In genomic region chr14:67881225-67881624, GRCh38 we compare ENCODE assay signal across 10 cellular contexts.
DNase-seq lines count a peak whose midpoint lies in the region; ATAC-seq, FAIRE-seq and TF ChIP-seq lines count a peak whose summit lies in the region.
"Had no signal": no experiment of that assay in that cellular context is flagged by ENCODE, and none has a peak within 500 bp of the region (broad histone marks: within the 10 kb centered on the region; RNA-seq: fewer than 3 reads in every experiment).

No MANE protein-coding gene starts in this region.

- TF ChIP-seq CTCF in right lobe of liver (IDR thresholded peaks at IDR 0.05) (no peak), HepG2 (CRISPR knock-in tag; IDR thresholded peaks at IDR 0.05) (no peak)

- H3K4me1 ChIP-seq in right lobe of liver (no peaks in the 10 kb centered on the region), HepG2 (ENCODE audit: insufficient read depth, low read length) (no peaks in the 10 kb centered on the region)
- H3K4me1 ChIP-seq: BE2C had no signal

- TF ChIP-seq EP300 in HepG2 (IDR thresholded peaks at IDR 0.05; ENCODE audit: low read depth in 2 of 2, low read length in 2 of 2): no peak
- TF ChIP-seq EP300 in HepG2 (CRISPR knock-in tag; IDR thresholded peaks at IDR 0.05; ENCODE audit: borderline replicate concordance): no peak

- no peaks in the 10 kb centered on the region for H3K36me3 ChIP-seq in right lobe of liver
- H3K36me3 ChIP-seq in HepG2 (replicated peaks in 1 of 2; ENCODE audit: control insufficient read depth in 1 of 2, insufficient read depth in 2 of 2, low read length in 2 of 2): no peaks in the 10 kb centered on the region
- H3K36me3 ChIP-seq: BE2C had no signal

- FAIRE-seq in HepG2 (lab: Jason Lieb, UNC) (no peak), HTR-8/SVneo (lab: Jason Lieb, UNC) (peak; percentile 16)

- DNase-seq in right lobe of liver (no peak), HepG2 (ENCODE audit: low spot score) (no peak), HTR-8/SVneo (ENCODE audit: insufficient read length, low spot score) (no peak), cortex of kidney (lab: John Stamatoyannopoulos, UW) (no peak), COLO829 (ENCODE audit: low spot score) (no peak)
- no peak for DNase-seq in stimulated activated CD4-positive, alpha-beta T cell treated with anti-CD3 and anti-CD28 coated beads, Interleukin-15, amount 100 ng/mL, for 24 hours
- DNase-seq in activated effector memory CD4-positive, alpha-beta T cell treated with Interleukin-2 at 50 U/mL for 16 hours: no peak
- DNase-seq: BE2C, NCI-H226 had no signal

- H4K20me1 ChIP-seq in HepG2 (ENCODE audit: insufficient read depth, low read length): no peaks in the 10 kb centered on the region

- no peak for TF ChIP-seq RAD21 in HepG2 (CRISPR knock-in tag; IDR thresholded peaks at IDR 0.05)

- H3K27ac ChIP-seq in right lobe of liver (no peak overlapping the region), HepG2 (ENCODE audit: extremely low read length, insufficient read depth, low read length) (no peak overlapping the region)

- H3K4me2 ChIP-seq in HepG2 (ENCODE audit: low read depth, low read length): no peak overlapping the region

- CTCF ChIA-PET in HepG2 (lab: Yijun Ruan, JAX; ENCODE audit: low intra/inter-chr PET ratio, low total read pairs): no interaction called here

- BruUV-seq in HepG2 (replicated peaks; lab: Mats Ljungman, UMichigan): no TSS peak

- H3K4me3 ChIP-seq in right lobe of liver: no peak overlapping the region
- H3K4me3 ChIP-seq in HepG2 (replicated peaks in 1 of 3; ENCODE audit: insufficient read depth in 1 of 3, low read depth in 2 of 3, low read length in 3 of 3): no peak overlapping the region

- peak in 3 of 4 donors; percentile 7 to 36 (median 22) for ATAC-seq in right lobe of liver
- no peak for ATAC-seq in HepG2
- peak; percentile 97 for ATAC-seq in HG02623 (IDR thresholded peaks at IDR 0.05; ENCODE audit: unreplicated experiment)

- no peaks in the 10 kb centered on the region for H3K27me3 ChIP-seq in right lobe of liver
- no peaks in the 10 kb centered on the region for H3K27me3 ChIP-seq in HepG2 (ENCODE audit: control insufficient read depth in 1 of 2, insufficient read depth in 2 of 2, low read length in 2 of 2)
- H3K27me3 ChIP-seq: BE2C had no signal

- no peaks in the 10 kb centered on the region for H3K79me2 ChIP-seq in HepG2 (ENCODE audit: insufficient read depth, low read length)

- 43% methylated on average over 2 of the region's 2 CpGs for WGBS in right lobe of liver (ENCODE audit: insufficient coverage, low coverage, low lambda C conversion rate, missing lambda C conversion rate)
- WGBS in HepG2 (ENCODE audit: low lambda C conversion rate): 93% methylated on average over 2 of the region's 2 CpGs

- no peak overlapping the region for H2AFZ ChIP-seq in HepG2 (ENCODE audit: low read length)

- no peak overlapping the region for H3K9ac ChIP-seq in HepG2 (ENCODE audit: insufficient read depth, low read depth, low read length)

- POLR2A ChIA-PET in HepG2 (lab: Yijun Ruan, JAX): no interaction called here

- intact Hi-C loops in right lobe of liver (cut with DNase I): no loop called here
- intact Hi-C loops in HepG2 (cut with micrococcal nuclease; ENCODE audit: unreplicated experiment): no loop called here

- TF ChIP-seq POLR2A in right lobe of liver (IDR thresholded peaks at IDR 0.05) (no peak), HepG2 (IDR thresholded peaks at IDR 0.05; ENCODE audit: insufficient read depth in 1 of 2, low read depth in 2 of 2, low read length in 2 of 2) (no peak)

- in situ Hi-C loops in HepG2 (cut with HindIII; ENCODE audit: extremely low pct_ligation_motif_present, low pct_unique_long_range_greater_than_20kb): no loop called here

- H3K9me3 ChIP-seq in right lobe of liver (no peaks in the 10 kb centered on the region), HepG2 (ENCODE audit: low read length) (no peaks in the 10 kb centered on the region)
- H3K9me3 ChIP-seq: BE2C had no signal

TF ChIP-seq in HepG2, 621 proteins besides CTCF, POLR2A, EP300 and RAD21 (continues in another document):
- TF ChIP-seq ETS1 (CRISPR knock-in tag; IDR thresholded peaks at IDR 0.05): no peak
- TF ChIP-seq ZBTB20 (CRISPR knock-in tag; IDR thresholded peaks at IDR 0.05; ENCODE audit: borderline replicate concordance, low read depth): no peak
- no peak for TF ChIP-seq ZNF883 (CRISPR knock-in tag; IDR thresholded peaks at IDR 0.05; ENCODE audit: not compliant biosample characterization)
- no peak for TF ChIP-seq ZNF589 (CRISPR knock-in tag; conservative IDR thresholded peaks at IDR 0.05)
- TF ChIP-seq ETV6 (CRISPR knock-in tag; conservative IDR thresholded peaks at IDR 0.05): no peak
- no peak for TF ChIP-seq MTF1 (CRISPR knock-in tag; IDR thresholded peaks at IDR 0.05)
- TF ChIP-seq ZBTB21 (CRISPR knock-in tag; IDR thresholded peaks at IDR 0.05): no peak
- no peak for TF ChIP-seq HINFP (CRISPR knock-in tag; IDR thresholded peaks at IDR 0.05; ENCODE audit: low read depth)
- TF ChIP-seq FIP1L1 (IDR thresholded peaks at IDR 0.05; ENCODE audit: borderline replicate concordance, insufficient read depth, low read depth, low read length): no peak
- TF ChIP-seq KLF11 (CRISPR knock-in tag; IDR thresholded peaks at IDR 0.05): no peak
- no peak for TF ChIP-seq THAP11 (CRISPR knock-in tag; IDR thresholded peaks at IDR 0.05)
- no peak for TF ChIP-seq NR2C2 (CRISPR knock-in tag; IDR thresholded peaks at IDR 0.05; ENCODE audit: borderline replicate concordance)
- TF ChIP-seq ZBTB43 (CRISPR knock-in tag; conservative IDR thresholded peaks at IDR 0.05): no peak
- TF ChIP-seq ETV5 (CRISPR knock-in tag; IDR thresholded peaks at IDR 0.05; ENCODE audit: borderline replicate concordance): no peak
- no peak for TF ChIP-seq ZNF639 (CRISPR knock-in tag; conservative IDR thresholded peaks at IDR 0.05)
- no peak for TF ChIP-seq ZNF773 (CRISPR knock-in tag; IDR thresholded peaks at IDR 0.05; ENCODE audit: borderline replicate concordance)
- no peak for TF ChIP-seq ZFP36L1 (CRISPR knock-in tag; IDR thresholded peaks at IDR 0.05)
